1 cellular context compared by ENCODE assay signal in genomic region chr12:125092872-125093680, GRCh38.
TF ChIP-seq lines count a peak whose summit lies in the region.

No MANE protein-coding gene starts in this region.

TF ChIP-seq in HepG2, 621 proteins besides CTCF, POLR2A, EP300 and RAD21 (continued from another document and continues in another):
- TF ChIP-seq MEF2D (CRISPR knock-in tag; IDR thresholded peaks at IDR 0.05) (peak; percentile 66; the same call in 1 of the 2 replicates), TFDP2 (CRISPR knock-in tag; IDR thresholded peaks at IDR 0.05) (no peak; the same call in 1 of the 2 replicates), DNMT3B (CRISPR knock-in tag; conservative IDR thresholded peaks at IDR 0.05) (0 out of 2 replicates have a peak, but pooled peaks have one; percentile 39), FOXP4 (CRISPR knock-in tag; IDR thresholded peaks at IDR 0.05) (peak; percentile 56; the same call in 1 of the 2 replicates), ATRX (CRISPR knock-in tag; IDR thresholded peaks at IDR 0.05; ENCODE audit: borderline replicate concordance) (no peak), ZNF296 (CRISPR knock-in tag; conservative IDR thresholded peaks at IDR 0.05) (peak; percentile 30; the same call in 1 of the 2 replicates), HNRNPL (IDR thresholded peaks at IDR 0.05; ENCODE audit: low read depth, low read length) (peak; percentile 70; the same call in 1 of the 2 replicates), ZNF3 (CRISPR knock-in tag; IDR thresholded peaks at IDR 0.05) (no peak), ELK4 (CRISPR knock-in tag; IDR thresholded peaks at IDR 0.05; ENCODE audit: borderline replicate concordance) (no peak), MXI1 (IDR thresholded peaks at IDR 0.05; ENCODE audit: borderline replicate concordance, low read depth, low read length) (peak; percentile 37; the same call in 1 of the 3 replicates), BORCS8-MEF2B (CRISPR knock-in tag; IDR thresholded peaks at IDR 0.05) (peak; percentile 63; the same call in 1 of the 2 replicates), YEATS4 (CRISPR knock-in tag; IDR thresholded peaks at IDR 0.05; ENCODE audit: borderline replicate concordance) (peak; percentile 91; the same call in 1 of the 2 replicates), IRX3 (CRISPR knock-in tag; IDR thresholded peaks at IDR 0.05; ENCODE audit: borderline replicate concordance, low read depth) (peak; percentile 47; the same call in 1 of the 2 replicates), ELF4 (CRISPR knock-in tag; IDR thresholded peaks at IDR 0.05; ENCODE audit: borderline replicate concordance) (no peak), ZNF777 (CRISPR knock-in tag; IDR thresholded peaks at IDR 0.05) (peak; percentile 57; the same call in 1 of the 2 replicates), FOSL1 (CRISPR knock-in tag; IDR thresholded peaks at IDR 0.05; ENCODE audit: borderline replicate concordance) (no peak), ZNF766 (CRISPR knock-in tag; IDR thresholded peaks at IDR 0.05; ENCODE audit: borderline replicate concordance) (no peak), ZNF446 (CRISPR knock-in tag; IDR thresholded peaks at IDR 0.05) (no peak), ATF7-NPFF (CRISPR knock-in tag; IDR thresholded peaks at IDR 0.05; ENCODE audit: low read depth) (no peak), ZUFSP (CRISPR knock-in tag; IDR thresholded peaks at IDR 0.05; ENCODE audit: borderline replicate concordance) (no peak), SMARCE1 (IDR thresholded peaks at IDR 0.05; ENCODE audit: borderline replicate concordance) (no peak), ADNP (CRISPR knock-in tag; IDR thresholded peaks at IDR 0.05) (no peak), SKI (IDR thresholded peaks at IDR 0.05; ENCODE audit: partially characterized antibody) (no peak), ZNF678 (CRISPR knock-in tag; IDR thresholded peaks at IDR 0.05) (0 out of 2 replicates have a peak, but pooled peaks have one; percentile 22), NFIC (IDR thresholded peaks at IDR 0.05; ENCODE audit: low read length) (no peak), AFF4 (CRISPR knock-in tag; IDR thresholded peaks at IDR 0.05) (no peak), ZKSCAN1 (IDR thresholded peaks at IDR 0.05; ENCODE audit: low read length) (no peak), CSRNP2 (CRISPR knock-in tag; conservative IDR thresholded peaks at IDR 0.05; ENCODE audit: low read depth) (no peak), AHR (CRISPR knock-in tag; IDR thresholded peaks at IDR 0.05) (0 out of 2 replicates have a peak, but pooled peaks have one; percentile 51), ZNF138 (CRISPR knock-in tag; IDR thresholded peaks at IDR 0.05; ENCODE audit: low read depth) (peak; percentile 12; the same call in 1 of the 2 replicates), HES4 (CRISPR knock-in tag; IDR thresholded peaks at IDR 0.05; ENCODE audit: borderline replicate concordance) (no peak), TRIM24 (CRISPR knock-in tag; IDR thresholded peaks at IDR 0.05) (no peak), THAP11 (CRISPR knock-in tag; IDR thresholded peaks at IDR 0.05) (peak; percentile 28; the same call in 1 of the 2 replicates), ZFP36L1 (CRISPR knock-in tag; IDR thresholded peaks at IDR 0.05) (no peak), ZFP36L2 (CRISPR knock-in tag; IDR thresholded peaks at IDR 0.05) (no peak), ZBTB10 (CRISPR knock-in tag; IDR thresholded peaks at IDR 0.05; ENCODE audit: borderline replicate concordance) (no peak), TBL1XR1 (IDR thresholded peaks at IDR 0.05; ENCODE audit: borderline replicate concordance, low read length, partially characterized antibody) (no peak), ZBTB7A (CRISPR knock-in tag; IDR thresholded peaks at IDR 0.05) (peak; percentile 39; the same call in 1 of the 2 replicates), GMEB2 (CRISPR knock-in tag; IDR thresholded peaks at IDR 0.05; ENCODE audit: low read depth) (no peak), HOXA3 (CRISPR knock-in tag; IDR thresholded peaks at IDR 0.05) (peak; percentile 48; the same call in 1 of the 2 replicates)
